ENCODE assay signal across 27 cellular contexts in the genomic region with DNA sequence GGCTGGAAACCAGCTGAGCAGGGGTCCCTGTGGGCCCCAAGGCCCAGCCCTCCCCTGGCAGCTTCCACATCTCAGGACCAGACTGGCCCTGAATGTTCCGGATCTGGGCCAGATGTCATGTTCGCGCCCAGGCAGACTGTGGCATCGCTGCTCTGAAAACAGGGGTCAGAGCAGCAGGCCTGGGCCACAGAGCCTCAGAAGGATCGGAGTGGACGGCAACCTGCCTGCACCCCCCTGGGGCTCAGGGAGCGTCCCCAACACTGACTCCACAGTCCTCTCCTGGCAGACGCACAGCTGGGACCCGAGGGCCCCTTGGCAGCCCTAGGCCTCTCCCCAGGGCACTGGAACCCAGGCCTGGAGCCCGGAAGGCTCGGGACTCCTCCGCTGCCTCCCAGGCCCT.
"Had no signal": no experiment of that assay in that cellular context is flagged by ENCODE, and none has a peak within 500 bp of the region (broad histone marks: within the 10 kb centered on the region; RNA-seq: fewer than 3 reads in every experiment).

No MANE protein-coding gene starts in this region.

- H3K27ac ChIP-seq: adrenal gland, ascending aorta, brain microvascular endothelial cell, foreskin keratinocyte, left ventricle myocardium inferior, ovary, right lobe of liver, thoracic aorta had no signal

- H3K4me3 ChIP-seq: adrenal gland, ascending aorta, left ventricle myocardium inferior, ovary, right lobe of liver, thoracic aorta had no signal

- ATAC-seq: activated CD8-positive, alpha-beta memory T cell treated with anti-CD3 and anti-CD28 coated beads, Interleukin-2, amount 10 ng/mL, durations not matched to agents 7 days and 5 days; foreskin keratinocyte; natural killer cell; T-helper 17 cell had no signal

- DNase-seq: activated B cell treated with CpG ODN at 0.5 μM for 24 hours; activated CD4-positive, alpha-beta memory T cell treated with anti-CD3 and anti-CD28 coated beads for 36 hours; activated CD4-positive, alpha-beta T cell treated with anti-CD3 and anti-CD28 coated beads for 48 hours; activated CD8-positive, alpha-beta memory T cell treated with anti-CD3 and anti-CD28 coated beads, Interleukin-2, amount 10 ng/mL, durations not matched to agents 7 days and 5 days; activated gamma-delta T cell treated with Interleukin-2 at 50 U/mL for 16 hours; activated T-cell treated with anti-CD3 and anti-CD28 coated beads for 4 hours; adrenal gland; brain microvascular endothelial cell; caudate nucleus; dermis blood vessel endothelial cell; effector CD8-positive, alpha-beta T cell; erythroblast; foreskin keratinocyte; glutamatergic neuron; hippocampal formation; left ventricle myocardium inferior; mammary epithelial cell; midbrain; natural killer cell; right lobe of liver; small intestine; stimulated activated CD4-positive, alpha-beta T cell treated with anti-CD3 and anti-CD28 coated beads, Interleukin-15, amount 100 ng/mL, for 24 hours; stimulated activated naive CD4-positive, alpha-beta T cell; T-helper 17 cell had no signal
